In the genomic region with DNA sequence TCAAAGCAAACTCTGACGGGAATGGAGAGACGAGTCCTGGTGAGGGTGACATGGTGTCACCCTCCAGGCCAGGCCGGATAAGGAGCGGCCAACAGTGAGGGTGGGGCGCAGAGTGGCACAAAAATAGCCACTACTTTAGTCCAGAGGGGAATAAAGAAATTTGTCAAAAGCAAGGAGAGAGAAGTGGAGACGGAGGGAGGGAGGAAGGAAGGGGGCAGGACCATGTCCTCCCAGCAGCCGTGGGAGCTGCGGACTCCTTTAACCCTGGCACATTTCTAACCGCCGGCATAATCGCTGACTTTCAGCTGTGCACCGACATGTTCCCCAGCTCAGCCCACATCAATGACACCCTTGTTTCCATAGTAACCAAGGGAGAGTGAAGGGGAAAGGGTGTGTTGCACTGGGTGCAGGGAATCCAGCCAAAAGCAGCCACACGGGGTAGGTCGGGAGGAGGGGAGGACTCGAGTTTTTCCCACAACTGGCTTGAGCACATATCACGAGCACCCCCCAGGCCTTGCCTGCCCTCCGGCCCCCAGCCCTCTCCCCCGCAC, we compare ENCODE assay signal across 8 cellular contexts. TPM values are rescaled to one million over a fixed set of nuclear protein-coding genes. Genes with fewer than 3 reads are reported as not detected.
A peak's percentile ranks its signal among the peaks of the same experiment; 100 is the strongest.
DNase-seq lines count a peak whose midpoint lies in the region; ATAC-seq and TF ChIP-seq lines count a peak whose summit lies in the region.

No MANE protein-coding gene starts in this region.

- no peaks in the 10 kb centered on the region for H3K9me3 ChIP-seq in adrenal gland (replicated peaks in 1 of 3)
- H3K9me3 ChIP-seq in upper lobe of right lung = no peaks in the 10 kb centered on the region

- ATAC-seq in T-cell (replicated peaks in 1 of 4) (peak; percentile 90 to 95 (median 93)), left ventricle myocardium superior (peak; percentile 69), upper lobe of right lung (peak; percentile 65)

- H3K4me3 ChIP-seq in adrenal gland = peak overlapping the region in 1 of 4 donors; percentile 36
- peak overlapping the region; percentile 34 for H3K4me3 ChIP-seq in upper lobe of right lung

- no peak for TF ChIP-seq CTCF in adrenal gland (IDR thresholded peaks at IDR 0.05)
- TF ChIP-seq CTCF in upper lobe of right lung (IDR thresholded peaks at IDR 0.05) = no peak

- no peaks in the 10 kb centered on the region for H3K9me3 Mint-ChIP-seq in T-cell

- no peaks in the 10 kb centered on the region for H3K36me3 Mint-ChIP-seq in T-cell

- H3K27me3 Mint-ChIP-seq in T-cell = no peaks in the 10 kb centered on the region

- H3K4me1 ChIP-seq in adrenal gland (replicated peaks in 1 of 2) (peaks cover 6 to 58% of the 10 kb centered on the region in 2 donors), upper lobe of right lung (peaks cover 77% of the 10 kb centered on the region)

- intact Hi-C loops in adrenal gland (cut with DNase I) (no loop called here), left ventricle myocardium superior (cut with micrococcal nuclease) (no loop called here), posterior cingulate gyrus (cut with DNase I) (no loop called here), upper lobe of right lung (cut with DNase I) (no loop called here)

- DNase-seq in NCI-H2196 (lab: John Stamatoyannopoulos, UW; ENCODE audit: unreplicated experiment) (peak; percentile 20), NCI-H2196 treated with DMSO at 0.1 percent for 48 hours (lab: John Stamatoyannopoulos, UW; ENCODE audit: unreplicated experiment) (no peak), T-cell (peak; percentile 44 to 81 (median 68)), adrenal gland (peak in 5 of 7 donors; percentile 67 to 86 (median 72)), left ventricle myocardium superior (peak; percentile 71), posterior cingulate gyrus (peak in 9 of 10 donors; percentile 40 to 93 (median 60)), upper lobe of right lung (peak; percentile 78), HT-29 (ENCODE audit: low spot score) (no peak)

- H3K27ac Mint-ChIP-seq in T-cell = peak overlapping the region; percentile 90 to 96

- H3K27me3 ChIP-seq in adrenal gland (no peaks in the 10 kb centered on the region), upper lobe of right lung (no peaks in the 10 kb centered on the region)

- peak overlapping the region; percentile 72 to 78 (median 74) for H3K4me3 Mint-ChIP-seq in T-cell

- POLR2A ChIA-PET in T-cell (lab: Charles Lee) = interaction anchor here (0.6 to 1.0 kb wide), 4 partner anchors 10 to 40 kb away, joined by 3 to 8 read pairs (median 4); partner anchors contain the start of gene ARL3 (in 1 of the 2)

- H3K4me1 Mint-ChIP-seq in T-cell = peaks cover 42 to 65% (median 61%) of the 10 kb centered on the region in 3 donors

- H3K36me3 ChIP-seq in adrenal gland (replicated peaks in 1 of 2) (no peaks in the 10 kb centered on the region), upper lobe of right lung (no peaks in the 10 kb centered on the region)

- TF ChIP-seq POLR2A in adrenal gland (IDR thresholded peaks at IDR 0.05) = no peak

- WGBS in adrenal gland, 4 donors = 11 to 20% (median 17%) methylated on average over 18 of the region's 18 CpGs

- CTCF ChIA-PET in T-cell (lab: Charles Lee) = interaction anchor here (0.5 to 1.7 kb wide), 7 partner anchors 10 to 171 kb away, joined by 3 to 10 read pairs (median 4); partner anchors contain the start of genes ACTR1A (in 1 of the 2) and WBP1L (in 1 of the 2)

- H3K27ac ChIP-seq in adrenal gland (peak overlapping the region; percentile 28 to 91 (median 66)), upper lobe of right lung (peak overlapping the region; percentile 89)

RNA-seq across cellular contexts. Expression of gene TRIM8, which starts 29.8 kb away (rescaled TPM):
- 10 to 100 TPM; 54.2 to 74.7 (median 67.9) TPM for total RNA-seq in T-cell
- 100 to 1,000 TPM in 7 of 8 donors, 10 to 100 TPM in 1; 73.1 to 175 (median 138) TPM for total RNA-seq in adrenal gland
- 10 to 100 TPM; 45.0 to 57.6 (median 53.0) TPM for polyA plus RNA-seq in adrenal gland
- total RNA-seq in left ventricle myocardium superior = 117 TPM
- total RNA-seq in upper lobe of right lung = 146 TPM
- 81.2 and 82.3 TPM in 2 replicates for total RNA-seq in HT-29 (2014; rRNA removed; shearing (Covaris generic))

RNA-seq across cellular contexts. Expression of gene ARL3, which starts 40.2 kb away (rescaled TPM):
- total RNA-seq in T-cell = 1 to 10 TPM; 2.7 to 5.0 (median 3.5) TPM
- total RNA-seq in adrenal gland = 10 to 100 TPM in 3 of 8 donors, 1 to 10 TPM in 5; 4.8 to 13.2 (median 7.9) TPM
- 10 to 100 TPM in 1 of 3 donors, 1 to 10 TPM in 2; 6.4 to 20.5 (median 7.6) TPM for polyA plus RNA-seq in adrenal gland
- total RNA-seq in left ventricle myocardium superior = 13.6 TPM
- total RNA-seq in upper lobe of right lung = 7.5 TPM
- total RNA-seq in HT-29 (2014; rRNA removed; shearing (Covaris generic)) = 4.5 and 6.0 TPM in 2 replicates

RNA-seq across cellular contexts. Expression of gene SFXN2, which starts 40.4 kb away (rescaled TPM):
- total RNA-seq in T-cell = 10 to 100 TPM in 4 of 5 donors, 1 to 10 TPM in 1; 9.2 to 32.6 (median 22.6) TPM
- 10 to 100 TPM in 2 of 8 donors, 1 to 10 TPM in 5, under 1 TPM in 1; 0.91 to 12.2 (median 6.4) TPM for total RNA-seq in adrenal gland
- polyA plus RNA-seq in adrenal gland = 1 to 10 TPM; 3.7 to 4.4 (median 4.1) TPM
- total RNA-seq in left ventricle myocardium superior = 1.5 TPM
- 12.0 TPM for total RNA-seq in upper lobe of right lung
- 20.8 and 33.4 TPM in 2 replicates for total RNA-seq in HT-29 (2014; rRNA removed; shearing (Covaris generic))

Comparison
In these comparisons a context has a peak if more than half of its experiments do, and no peak if none do; other contexts are left out.
1. DNase-seq: peak in NCI-H2196 (single experiment), T-cell (34 of 34), adrenal gland (5 of 7), left ventricle myocardium superior (single experiment), posterior cingulate gyrus (9 of 10) and upper lobe of right lung (single experiment); none in NCI-H2196 treated with DMSO at 0.1 percent for 48 hours (single experiment) and HT-29 (single experiment).
2. Peak in every context shown above with its lines, with median percentiles within 50 percentile points of each other: ATAC-seq.